ENCODE assay signal across 8 cellular contexts in genomic region chr6:692356-692851, GRCh38. TPM values are rescaled to one million over a fixed set of nuclear protein-coding genes. Genes with fewer than 3 reads are reported as not detected.
DNase-seq lines count a peak whose midpoint lies in the region; ATAC-seq lines count a peak whose summit lies in the region.

No MANE protein-coding gene starts in this region.

- peaks cover 5% of the 10 kb centered on the region for H3K36me3 Mint-ChIP-seq in IgD-negative memory B cell
- H3K36me3 Mint-ChIP-seq in T-helper 2 cell treated with Interferon-gamma antibody and Interleukin-4, amounts not matched to agents 5 μg/mL and 100 μg/mL, for 36 hours (ENCODE audit: low read depth) = peaks cover 4% of the 10 kb centered on the region

- H3K4me1 Mint-ChIP-seq in IgD-negative memory B cell = peaks cover 20 to 28% (median 22%) of the 10 kb centered on the region in 3 donors
- H3K4me1 Mint-ChIP-seq in T-helper 2 cell treated with Interferon-gamma antibody and Interleukin-4, amounts not matched to agents 5 μg/mL and 100 μg/mL, for 36 hours (ENCODE audit: low read depth) = peaks cover 30% of the 10 kb centered on the region

- H3K9me3 Mint-ChIP-seq in IgD-negative memory B cell = no peaks in the 10 kb centered on the region
- no peaks in the 10 kb centered on the region for H3K9me3 Mint-ChIP-seq in T-helper 2 cell treated with Interferon-gamma antibody and Interleukin-4, amounts not matched to agents 5 μg/mL and 100 μg/mL, for 36 hours

- DNase-seq in EH (ENCODE audit: low read depth) = peak; percentile 48
- peak; percentile 76 for DNase-seq in T-helper 2 cell treated with Interferon-gamma antibody and Interleukin-4, amounts not matched to agents 5 μg/mL and 100 μg/mL, for 36 hours (ENCODE audit: low spot score)
- peak; percentile 24 for DNase-seq in amniotic epithelial cell (ENCODE audit: low read depth)
- no peak for DNase-seq in skeletal muscle cell (ENCODE audit: low read depth)
- DNase-seq in DMS79 (lab: John Stamatoyannopoulos, UW) = no peak

- H3K27me3 Mint-ChIP-seq in IgD-negative memory B cell = no peaks in the 10 kb centered on the region
- no peaks in the 10 kb centered on the region for H3K27me3 Mint-ChIP-seq in T-helper 2 cell treated with Interferon-gamma antibody and Interleukin-4, amounts not matched to agents 5 μg/mL and 100 μg/mL, for 36 hours (ENCODE audit: low read depth)

- peak overlapping the region; percentile 87 to 98 (median 95) for H3K4me3 Mint-ChIP-seq in IgD-negative memory B cell
- H3K4me3 Mint-ChIP-seq in T-helper 2 cell treated with Interferon-gamma antibody and Interleukin-4, amounts not matched to agents 5 μg/mL and 100 μg/mL, for 36 hours = peak overlapping the region; percentile 93

- ATAC-seq in GM21723 (IDR thresholded peaks at IDR 0.05; ENCODE audit: unreplicated experiment) = peak; percentile 74

- peak overlapping the region; percentile 17 to 75 (median 59) for H3K27ac Mint-ChIP-seq in IgD-negative memory B cell
- peak overlapping the region; percentile 89 for H3K27ac Mint-ChIP-seq in T-helper 2 cell treated with Interferon-gamma antibody and Interleukin-4, amounts not matched to agents 5 μg/mL and 100 μg/mL, for 36 hours

- H3K4me3 ChIP-seq in iPS-11a (ENCODE audit: low read depth, low read length) (peak overlapping the region; percentile 85), skeletal muscle cell (ENCODE audit: low read depth, low read length) (peak overlapping the region; percentile 64)

RNA-seq across cellular contexts. Expression of gene EXOC2, which starts 0.5 kb away (rescaled TPM):
- polyA plus RNA-seq in IgD-negative memory B cell = 26.3 TPM

RNA-seq across cellular contexts. Expression of gene HUS1B, which starts 35.5 kb away (rescaled TPM):
- 2.2 TPM for polyA plus RNA-seq in IgD-negative memory B cell

Comparison
In these comparisons a context has a peak if more than half of its experiments do, and no peak if none do; other contexts are left out.
1. DNase-seq: peak in EH (single experiment), T-helper 2 cell treated with Interferon-gamma antibody and Interleukin-4, amounts not matched to agents 5 μg/mL and 100 μg/mL, for 36 hours (single experiment) and amniotic epithelial cell (single experiment); none in skeletal muscle cell (single experiment) and DMS79 (single experiment).